ENCODE assay signal across 18 cellular contexts in the genomic region with DNA sequence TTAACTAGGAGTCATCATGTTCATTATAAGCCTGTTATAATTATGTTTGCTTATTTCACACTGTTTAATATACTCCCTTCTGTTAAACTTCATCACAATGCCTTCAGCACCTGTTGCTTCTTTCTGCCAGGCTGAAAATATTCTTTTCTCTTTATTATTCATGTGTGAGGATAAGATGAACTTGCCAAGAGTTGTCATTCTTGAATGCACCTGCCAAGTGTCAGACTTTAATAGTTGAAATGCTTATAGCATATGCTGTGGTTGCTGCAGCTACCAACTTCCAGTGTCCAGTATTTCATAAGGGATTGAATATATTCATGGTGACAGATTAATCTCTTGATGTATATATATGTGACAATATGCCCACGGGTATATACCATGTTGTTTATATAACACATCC.
DNase-seq lines count a peak whose midpoint lies in the region; ATAC-seq, FAIRE-seq and TF ChIP-seq lines count a peak whose summit lies in the region.
"Had no signal": no experiment of that assay in that cellular context is flagged by ENCODE, and none has a peak within 500 bp of the region (broad histone marks: within the 10 kb centered on the region; RNA-seq: fewer than 3 reads in every experiment).

No MANE protein-coding gene starts in this region.

- no peaks in the 10 kb centered on the region for H3K27me3 Mint-ChIP-seq in nephron progenitor cell (ENCODE audit: low read depth, poor library complexity)

- H3K9ac ChIP-seq in skeletal muscle tissue (ENCODE audit: low read depth in 1 of 3, low read length in 3 of 3): no peak overlapping the region
- H3K9ac ChIP-seq in kidney (ENCODE audit: low read length in 2 of 2): no peak overlapping the region
- H3K9ac ChIP-seq: SK-N-SH had no signal

- WGBS in heart left ventricle, 4 donors: 16 to 49% (median 36%) methylated on average over 1 of the region's 1 CpG
- 13% methylated on average over 1 of the region's 1 CpG for WGBS in esophagus muscularis mucosa

- TF ChIP-seq POLR2A in heart left ventricle (IDR thresholded peaks at IDR 0.05) (no peak), esophagus muscularis mucosa (IDR thresholded peaks at IDR 0.05; ENCODE audit: low read depth) (no peak)

- H3K36me3 Mint-ChIP-seq in nephron progenitor cell (ENCODE audit: low read depth): no peaks in the 10 kb centered on the region
- H3K36me3 Mint-ChIP-seq: CD8-positive, alpha-beta memory T cell had no signal

- peak overlapping the region in 10 of 12 donors; percentile 49 to 79 (median 69) for H3K27ac ChIP-seq in heart left ventricle
- H3K27ac ChIP-seq in esophagus muscularis mucosa (replicated peaks in 1 of 4): peak overlapping the region; percentile 58 to 68 (median 64)
- peak overlapping the region; percentile 45 for H3K27ac ChIP-seq in skeletal muscle tissue (ENCODE audit: low read depth, low read length)
- H3K27ac ChIP-seq in kidney (ENCODE audit: low read depth in 2 of 2, low read length in 2 of 2): no peak overlapping the region

- H3K4me3 ChIP-seq in heart left ventricle (no peak overlapping the region), esophagus muscularis mucosa (no peak overlapping the region), skeletal muscle tissue (ENCODE audit: low read length in 3 of 3) (no peak overlapping the region), kidney (ENCODE audit: low read length in 2 of 2) (no peak overlapping the region)
- H3K4me3 ChIP-seq: GM23338 had no signal

- no peak overlapping the region for H3K4me3 Mint-ChIP-seq in nephron progenitor cell
- H3K4me3 Mint-ChIP-seq: CD8-positive, alpha-beta memory T cell; GM23338 had no signal

- H3K4me1 ChIP-seq in heart left ventricle: peaks cover 0 to 66% (median 31%) of the 10 kb centered on the region in 12 donors
- peaks cover 29 to 75% (median 74%) of the 10 kb centered on the region in 4 donors for H3K4me1 ChIP-seq in esophagus muscularis mucosa
- peaks cover 8 to 19% (median 19%) of the 10 kb centered on the region in 3 donors for H3K4me1 ChIP-seq in skeletal muscle tissue (ENCODE audit: control insufficient read depth in 3 of 3, insufficient read depth in 3 of 3, low read length in 3 of 3)
- H3K4me1 ChIP-seq in kidney (ENCODE audit: control insufficient read depth in 1 of 2, insufficient read depth in 1 of 2, low read depth in 1 of 2, low read length in 2 of 2): no peaks in the 10 kb centered on the region

- H3K9me3 ChIP-seq in heart left ventricle (no peaks in the 10 kb centered on the region), esophagus muscularis mucosa (no peaks in the 10 kb centered on the region), skeletal muscle tissue (ENCODE audit: control insufficient read depth in 3 of 3, low read length in 3 of 3) (no peaks in the 10 kb centered on the region), kidney (ENCODE audit: control insufficient read depth in 1 of 2, low read length in 2 of 2) (no peaks in the 10 kb centered on the region)
- H3K9me3 ChIP-seq: SK-N-SH had no signal

- no peak for TF ChIP-seq EP300 in esophagus muscularis mucosa (IDR thresholded peaks at IDR 0.05)

- no peak overlapping the region for H3K27ac Mint-ChIP-seq in nephron progenitor cell
- H3K27ac Mint-ChIP-seq: CD8-positive, alpha-beta memory T cell; GM23338 had no signal

- ATAC-seq in heart left ventricle: no peak
- no peak for ATAC-seq in left cardiac atrium
- ATAC-seq: GM23338 had no signal

- H3K9me3 Mint-ChIP-seq in nephron progenitor cell: no peaks in the 10 kb centered on the region
- H3K9me3 Mint-ChIP-seq: CD8-positive, alpha-beta memory T cell; GM23338 had no signal

- H3K27me3 ChIP-seq in heart left ventricle (no peaks in the 10 kb centered on the region), esophagus muscularis mucosa (no peaks in the 10 kb centered on the region), skeletal muscle tissue (ENCODE audit: control insufficient read depth in 3 of 3, insufficient read depth in 3 of 3, low read length in 3 of 3) (no peaks in the 10 kb centered on the region)

- DNase-seq in heart left ventricle: no peak
- no peak for DNase-seq in left cardiac atrium
- peak; percentile 76 for DNase-seq in LHCN-M2 (ENCODE audit: low read depth)
- no peak for DNase-seq in esophagus muscularis mucosa (ENCODE audit: extremely low spot score)
- no peak for DNase-seq in kidney
- no peak for DNase-seq in nephron progenitor cell
- DNase-seq: ACHN; C1 segment of cervical spinal cord; CD8-positive, alpha-beta memory T cell; DMS79; NCI-H1694; NCI-H510A; NCI-H748 treated with DMSO at 0.1 percent for 48 hours; OCI-M1; SHP77 treated with DMSO at 0.1 percent for 48 hours; SK-N-SH had no signal

- H3K4me1 Mint-ChIP-seq in nephron progenitor cell: peaks cover 21% of the 10 kb centered on the region
- H3K4me1 Mint-ChIP-seq: CD8-positive, alpha-beta memory T cell had no signal

- H3K36me3 ChIP-seq in heart left ventricle: no peaks in the 10 kb centered on the region
- H3K36me3 ChIP-seq in esophagus muscularis mucosa: no peaks in the 10 kb centered on the region
- H3K36me3 ChIP-seq in skeletal muscle tissue (ENCODE audit: control insufficient read depth in 3 of 3, insufficient read depth in 3 of 3, low read length in 3 of 3): no peaks in the 10 kb centered on the region
- H3K36me3 ChIP-seq in kidney (ENCODE audit: control insufficient read depth in 1 of 2, insufficient read depth in 2 of 2, low read length in 2 of 2): no peaks in the 10 kb centered on the region

- TF ChIP-seq CTCF in heart left ventricle (IDR thresholded peaks at IDR 0.05) (no peak), esophagus muscularis mucosa (IDR thresholded peaks at IDR 0.05) (no peak), kidney (IDR thresholded peaks at IDR 0.05; ENCODE audit: borderline replicate concordance, extremely low read depth, insufficient read depth) (no peak), nephron progenitor cell (IDR thresholded peaks at IDR 0.05) (no peak)

- intact Hi-C loops in heart left ventricle (cut with DNase I) (no loop called here), left cardiac atrium (cut with DNase I) (no loop called here), esophagus muscularis mucosa (cut with DNase I) (loop anchor here (10.0 kb wide), 2 partner anchors 181 to 281 kb away; no protein-coding TSS in a partner anchor), kidney (cut with DNase I) (no loop called here)

- FAIRE-seq in kidney (lab: Jason Lieb, UNC): no peak

Comparison
In these comparisons a context has a peak if more than half of its experiments do, and no peak if none do; other contexts are left out.
1. H3K27ac ChIP-seq: peak in heart left ventricle (10 of 12), esophagus muscularis mucosa (4 of 4) and skeletal muscle tissue (single experiment); none in kidney (0 of 2).